ENCODE assay signal across 30 cellular contexts in the genomic region with DNA sequence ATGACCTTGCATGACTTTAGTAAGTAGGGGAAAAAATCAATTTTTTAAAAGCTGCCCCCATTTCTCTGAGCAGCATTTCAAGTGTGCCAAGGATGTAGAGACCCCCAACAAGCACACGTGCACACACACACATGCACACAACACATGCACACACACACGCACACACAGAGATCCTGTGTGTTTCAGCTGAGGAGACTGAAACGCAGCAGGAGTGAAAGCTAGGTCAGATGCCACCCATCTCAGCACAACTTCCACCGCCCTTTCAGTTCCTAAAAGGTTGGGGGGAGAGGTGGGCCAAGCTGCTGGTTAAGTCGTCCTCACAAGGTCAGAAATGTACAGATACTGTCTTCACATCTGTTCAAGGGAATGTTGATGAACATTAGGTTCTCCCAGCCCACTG. TPM values are rescaled to one million over a fixed set of nuclear protein-coding genes. Genes with fewer than 3 reads are reported as not detected.
A peak's percentile ranks its signal among the peaks of the same experiment; 100 is the strongest.
DNase-seq lines count a peak whose midpoint lies in the region; ATAC-seq, FAIRE-seq and TF ChIP-seq lines count a peak whose summit lies in the region.
"Had no signal": no experiment of that assay in that cellular context is flagged by ENCODE, and none has a peak within 500 bp of the region (broad histone marks: within the 10 kb centered on the region; RNA-seq: fewer than 3 reads in every experiment).

No MANE protein-coding gene starts in this region.

- H2AFZ ChIP-seq in Loucy (ENCODE audit: low read length) (peak overlapping the region; percentile 71), GM12878 (ENCODE audit: control insufficient read depth, low read depth, low read length) (peak overlapping the region; percentile 68)

- H3K27me3 Mint-ChIP-seq in activated naive CD4-positive, alpha-beta T cell treated with anti-CD3 and anti-CD28 coated beads, Interleukin-2, amount 10 ng/mL, durations not matched to agents 7 days and 5 days, result peaks cover 7% of the 10 kb centered on the region

- no peaks in the 10 kb centered on the region for H3K36me3 ChIP-seq in Loucy (ENCODE audit: insufficient read depth, low read length)
- H3K36me3 ChIP-seq in GM12878 (ENCODE audit: control insufficient read depth in 2 of 2, insufficient read depth in 2 of 2, low read length in 1 of 2), result no peaks in the 10 kb centered on the region
- H3K36me3 ChIP-seq: gastroesophageal sphincter, pancreas, right atrium auricular region had no signal

- H3K4me1 Mint-ChIP-seq in activated naive CD4-positive, alpha-beta T cell treated with anti-CD3 and anti-CD28 coated beads, Interleukin-2, amount 10 ng/mL, durations not matched to agents 7 days and 5 days, result peaks cover 2% of the 10 kb centered on the region

- H3K4me3 ChIP-seq in Loucy (ENCODE audit: low read length, poor library complexity, severe bottlenecking) (no peak overlapping the region), GM12878 (peak overlapping the region; percentile 31; the same call in 1 of the 2 replicates)
- H3K4me3 ChIP-seq: gastroesophageal sphincter, pancreas, right atrium auricular region had no signal

- H3K79me2 ChIP-seq in Loucy (ENCODE audit: insufficient read depth, low read length) (no peaks in the 10 kb centered on the region), GM12878 (ENCODE audit: control insufficient read depth, insufficient read depth, low read length) (no peaks in the 10 kb centered on the region)

- H3K36me3 Mint-ChIP-seq in activated naive CD4-positive, alpha-beta T cell treated with anti-CD3 and anti-CD28 coated beads, Interleukin-2, amount 10 ng/mL, durations not matched to agents 7 days and 5 days, result no peaks in the 10 kb centered on the region
- H3K36me3 Mint-ChIP-seq: type B pancreatic cell had no signal

- no peaks in the 10 kb centered on the region for H3K9me2 ChIP-seq in Loucy (replicated peaks; ENCODE audit: low read depth, low read length)

- H3K4me2 ChIP-seq in Loucy (ENCODE audit: low read depth, low read length, poor library complexity, severe bottlenecking) (peak overlapping the region; percentile 7), GM12878 (ENCODE audit: control insufficient read depth, insufficient read depth) (peak overlapping the region; percentile 36)

- H3K4me1 ChIP-seq in Loucy (ENCODE audit: insufficient read depth, low read length, poor library complexity, severe bottlenecking), result peaks cover 7% of the 10 kb centered on the region
- H3K4me1 ChIP-seq in GM12878 (ENCODE audit: control insufficient read depth, insufficient read depth, low read length), result peaks cover 32% of the 10 kb centered on the region
- H3K4me1 ChIP-seq: gastroesophageal sphincter, pancreas, right atrium auricular region had no signal

- H3F3A ChIP-seq in Loucy (ENCODE audit: low read depth), result no peaks in the 10 kb centered on the region

- no peaks in the 10 kb centered on the region for H3K9me3 Mint-ChIP-seq in activated naive CD4-positive, alpha-beta T cell treated with anti-CD3 and anti-CD28 coated beads, Interleukin-2, amount 10 ng/mL, durations not matched to agents 7 days and 5 days
- H3K9me3 Mint-ChIP-seq: activated CD8-positive, alpha-beta T cell treated with anti-CD3 and anti-CD28 coated beads for 36 hours; HFFc6; type B pancreatic cell had no signal

- no peak for TF ChIP-seq POLR2A in GM12878 (IDR thresholded peaks at IDR 0.05; ENCODE audit: low read depth, low read length)

- no peak overlapping the region for H3K4me3 Mint-ChIP-seq in activated naive CD4-positive, alpha-beta T cell treated with anti-CD3 and anti-CD28 coated beads, Interleukin-2, amount 10 ng/mL, durations not matched to agents 7 days and 5 days
- H3K4me3 Mint-ChIP-seq: activated CD8-positive, alpha-beta T cell treated with anti-CD3 and anti-CD28 coated beads for 36 hours; HFFc6; T-helper 17 cell; type B pancreatic cell had no signal

- DNase-seq in GM12878 (ENCODE audit: low read depth, low spot score), result peak; percentile 51
- DNase-seq in activated CD4-positive, CD25-positive, alpha-beta regulatory T cell (lab: John Stamatoyannopoulos, UW), result no peak
- DNase-seq in activated naive CD4-positive, alpha-beta T cell treated with anti-CD3 and anti-CD28 coated beads, Interleukin-2, amount 10 ng/mL, durations not matched to agents 7 days and 5 days, result no peak
- DNase-seq: Caco-2; central memory CD4-positive, alpha-beta T cell; DMS79 treated with DMSO at 0.1 percent for 48 hours; HFFc6; hippocampal formation; IMR-90; left cardiac atrium; NCI-H1092 treated with DMSO at 0.1 percent for 48 hours; NCI-H187 treated with DMSO at 0.1 percent for 48 hours; NCI-H524 treated with DMSO at 0.1 percent for 48 hours; pancreas; T-helper 17 cell had no signal

- no TSS peak for BruUV-seq in GM12878 (replicated peaks; lab: Mats Ljungman, UMichigan)

- H3K27me3 ChIP-seq in Loucy (ENCODE audit: insufficient read depth, low read length, poor library complexity, severe bottlenecking), result no peaks in the 10 kb centered on the region
- H3K27me3 ChIP-seq in GM12878 (replicated peaks in 1 of 2; ENCODE audit: control insufficient read depth in 2 of 2, insufficient read depth in 2 of 2, low read length in 1 of 2), result no peaks in the 10 kb centered on the region; a peak in 1 of 4 replicates
- H3K27me3 ChIP-seq: pancreas, right atrium auricular region had no signal

- POLR2A ChIA-PET in GM12878 (lab: Charles Lee), result no interaction called here

- no peak for TF ChIP-seq RAD21 in GM12878 (IDR thresholded peaks at IDR 0.05; ENCODE audit: insufficient read depth, low read depth, low read length)

- TF ChIP-seq CTCF in Loucy (conservative IDR thresholded peaks at IDR 0.05; ENCODE audit: low read length) (no peak), GM12878 (IDR thresholded peaks at IDR 0.05 in 2 of 3, conservative IDR thresholded peaks at IDR 0.05 in 1 of 3; ENCODE audit: control insufficient read depth in 2 of 3, extremely low read depth in 1 of 3, insufficient read depth in 1 of 3, low read depth in 3 of 3, low read length in 3 of 3) (no peak)

- H4K20me1 ChIP-seq in Loucy (ENCODE audit: insufficient read depth, low read length, poor library complexity, severe bottlenecking) (no peaks in the 10 kb centered on the region), GM12878 (ENCODE audit: control insufficient read depth, insufficient read depth) (no peaks in the 10 kb centered on the region)

- H3K27ac ChIP-seq in GM12878 (ENCODE audit: control insufficient read depth, insufficient read depth), result peak overlapping the region; percentile 71
- H3K27ac ChIP-seq: C4-2B, gastroesophageal sphincter, pancreas, right atrium auricular region had no signal

- H3K9me3 ChIP-seq in Loucy (ENCODE audit: insufficient read depth, low read depth, low read length), result no peaks in the 10 kb centered on the region
- H3K9me3 ChIP-seq in GM12878 (replicated peaks; ENCODE audit: control insufficient read depth, insufficient read depth, low read length), result no peaks in the 10 kb centered on the region
- H3K9me3 ChIP-seq: Caco-2, gastroesophageal sphincter, pancreas, right atrium auricular region had no signal

- SMC1A ChIA-PET in GM12878 (lab: Charles Lee; ENCODE audit: uncharacterized antibody, unreplicated experiment), result interaction anchor here (1.0 to 1.5 kb wide), 2 partner anchors 11 kb away, joined by 5 to 12 read pairs; no protein-coding TSS in a partner anchor

- ATAC-seq in GM19351 (IDR thresholded peaks at IDR 0.05; ENCODE audit: unreplicated experiment), result peak; percentile 40
- peak; percentile 79 for ATAC-seq in GM12878
- no peak for ATAC-seq in GM21717 (IDR thresholded peaks at IDR 0.05; ENCODE audit: unreplicated experiment)
- ATAC-seq in HG03025 (IDR thresholded peaks at IDR 0.05; ENCODE audit: low FRiP score, unreplicated experiment), result no peak
- ATAC-seq: gastroesophageal sphincter, left cardiac atrium, pancreas, T-helper 17 cell had no signal

- H3K9ac ChIP-seq in Loucy (ENCODE audit: low read depth, low read length, poor library complexity, severe bottlenecking) (no peak overlapping the region), GM12878 (ENCODE audit: control insufficient read depth, insufficient read depth, low read length) (peak overlapping the region; percentile 8; the same call in 1 of the 2 replicates)

- FAIRE-seq in GM12878 (lab: Jason Lieb, UNC), result peak; percentile 92

- CTCF ChIA-PET in GM12878 (lab: Yijun Ruan, JAX), result interaction anchor here (0.6 to 3.0 kb wide), 5 partner anchors 8 to 19 kb away, joined by 3 to 30 read pairs (median 4); no protein-coding TSS in a partner anchor
- CTCF ChIA-PET in activated naive CD4-positive, alpha-beta T cell treated with anti-CD3 and anti-CD28 coated beads, Interleukin-2, amount 10 ng/mL, durations not matched to agents 7 days and 5 days (lab: Charles Lee), result interaction anchor here (1.2 kb wide), 1 partner anchor 13 kb away, joined by 3 read pairs; no protein-coding TSS in a partner anchor

- RAD21 ChIA-PET in GM12878 (lab: Charles Lee; ENCODE audit: unreplicated experiment), result interaction anchor here (0.7 to 1.3 kb wide), 3 partner anchors 9 to 15 kb away, joined by 3 read pairs; no protein-coding TSS in a partner anchor

- WGBS in GM12878 (ENCODE audit: insufficient coverage, insufficient replicate concordance, low lambda C conversion rate, missing lambda C conversion rate), result 5% methylated on average over 5 of the region's 5 CpGs

- no peak overlapping the region for H3K27ac Mint-ChIP-seq in activated naive CD4-positive, alpha-beta T cell treated with anti-CD3 and anti-CD28 coated beads, Interleukin-2, amount 10 ng/mL, durations not matched to agents 7 days and 5 days
- H3K27ac Mint-ChIP-seq: activated CD8-positive, alpha-beta T cell treated with anti-CD3 and anti-CD28 coated beads for 36 hours; HFFc6; T-helper 17 cell; type B pancreatic cell had no signal

- TF ChIP-seq EP300 in GM12878 (IDR thresholded peaks at IDR 0.05; ENCODE audit: borderline replicate concordance in 1 of 2, control insufficient read depth in 1 of 2, low read depth in 2 of 2, low read length in 2 of 2), result 0 out of 4 replicates have a peak, but pooled peaks of 1 of the 2 experiments have one; percentile 29

- in situ Hi-C loops in GM12878 (cut with MboI), result no loop called here

- intact Hi-C loops in GM12878 (cut with micrococcal nuclease; ENCODE audit: unreplicated experiment), result no loop called here

RNA-seq across cellular contexts. Expression of a gene that starts 13.9 kb away (rescaled TPM):
- total RNA-seq in GM12878 (2013; cell fraction: nucleolus; rRNA removed), result not detected in 2 replicates
- total RNA-seq in GM12878 (2014; rRNA removed) (0.44 and 0.62 TPM in 2 replicates), GM12878 (2014; rRNA removed; fragmentation: Illumina TruSeq; extraction: Trizol) (not detected in 2 replicates), GM12878 (2021) (0.77 and 0.82 TPM in 2 replicates)
- 2.1 TPM for polyA plus RNA-seq in GM12878 (2011; ENCODE audit: low read depth)
- polyA plus RNA-seq in GM12878 (2011; rRNA removed) (0.08 TPM in 1 of 2 replicates, not detected in the other), GM12878 (2014; fragmentation: Illumina TruSeq; extraction: Trizol) (0.57 TPM in 1 of 2 replicates, not detected in the other), GM12878 (2014; fragmentation: Nextera tagmentation; extraction: Ambion mirVana) (1 to 10 TPM; 1.8 TPM), GM12878 (2014; rRNA removed) (0.46 and 0.50 TPM in 2 replicates), GM12878 (2016; fragmentation: Nextera tagmentation; extraction: Ambion mirVana) (under 1 TPM; 0.50 to 0.57 TPM)
- 0.25 and 0.58 TPM in 2 replicates for polyA plus RNA-seq in GM12878 (2011; cell fraction: cytosol; rRNA removed)
- polyA plus RNA-seq in GM12878 (2011; cell fraction: nucleus; rRNA removed), result 0.31 TPM in 1 of 2 replicates, not detected in the other
- 1.3 and 1.7 TPM in 2 replicates for polyA plus RNA-seq in GM12878 (2012)
- 0.46 TPM in 1 of 2 replicates, not detected in the other for polyA minus RNA-seq in GM12878 (2011; rRNA and poly(A)+ RNA removed)
- polyA minus RNA-seq in GM12878 (2011; cell fraction: cytosol; rRNA and poly(A)+ RNA removed), result not detected in 2 replicates
- polyA minus RNA-seq in GM12878 (2011; cell fraction: nucleus; rRNA and poly(A)+ RNA removed), result not detected in 2 replicates
- total RNA-seq: activated CD8-positive, alpha-beta T cell treated with anti-CD3 and anti-CD28 coated beads for 36 hours; Caco-2; gastroesophageal sphincter; HFFc6; IMR-90; lung microvascular endothelial cell; mucosa of gallbladder; SK-MEL-5; subcutaneous adipose tissue; T-helper 17 cell had no signal
- polyA plus RNA-seq: IMR-90, neural cell had no signal

RNA-seq across cellular contexts. Expression of a gene that starts 59.7 kb away (rescaled TPM):
- total RNA-seq in GM12878 (2013; cell fraction: nucleolus; rRNA removed), result not detected in 2 replicates
- total RNA-seq in GM12878 (2014; rRNA removed), result not detected in 2 replicates
- not detected in 2 replicates for total RNA-seq in GM12878 (2014; rRNA removed; fragmentation: Illumina TruSeq; extraction: Trizol)
- not detected in 2 replicates for total RNA-seq in GM12878 (2021)
- not detected for polyA plus RNA-seq in GM12878 (2011; ENCODE audit: low read depth)
- polyA plus RNA-seq in GM12878 (2011; rRNA removed), result not detected in 2 replicates
- polyA plus RNA-seq in GM12878 (2011; cell fraction: cytosol; rRNA removed), result not detected in 2 replicates
- not detected in 2 replicates for polyA plus RNA-seq in GM12878 (2011; cell fraction: nucleus; rRNA removed)
- not detected in 2 replicates for polyA plus RNA-seq in GM12878 (2012)
- polyA plus RNA-seq in GM12878 (2014; fragmentation: Illumina TruSeq; extraction: Trizol), result not detected in 2 replicates
- polyA plus RNA-seq in GM12878 (2014; fragmentation: Nextera tagmentation; extraction: Ambion mirVana), result not detected
- polyA plus RNA-seq in GM12878 (2014; rRNA removed), result not detected in 2 replicates
- not detected for polyA plus RNA-seq in GM12878 (2016; fragmentation: Nextera tagmentation; extraction: Ambion mirVana)
- not detected in 2 replicates for polyA minus RNA-seq in GM12878 (2011; rRNA and poly(A)+ RNA removed)
- not detected in 2 replicates for polyA minus RNA-seq in GM12878 (2011; cell fraction: cytosol; rRNA and poly(A)+ RNA removed)
- not detected in 2 replicates for polyA minus RNA-seq in GM12878 (2011; cell fraction: nucleus; rRNA and poly(A)+ RNA removed)
- total RNA-seq: activated CD8-positive, alpha-beta T cell treated with anti-CD3 and anti-CD28 coated beads for 36 hours; Caco-2; dermis microvascular lymphatic vessel endothelial cell; gastroesophageal sphincter; HFFc6; IMR-90; left cardiac atrium; lung microvascular endothelial cell; mucosa of gallbladder; pancreas; right atrium auricular region; SK-MEL-5; subcutaneous adipose tissue; T-helper 17 cell had no signal
- polyA plus RNA-seq: IMR-90, neural cell, pancreas had no signal

Comparison
In these comparisons a context has a peak if more than half of its experiments do, and no peak if none do; other contexts are left out.
1. ATAC-seq: peak in GM19351 (single experiment) and GM12878 (single experiment); none in GM21717 (single experiment) and HG03025 (single experiment).